ENCODE assay signal across 8 cellular contexts in genomic region chr6:13574571-13575376, GRCh38. TPM values are rescaled to one million over a fixed set of nuclear protein-coding genes. Genes with fewer than 3 reads are reported as not detected.
A peak's percentile ranks its signal among the peaks of the same experiment; 100 is the strongest.
DNase-seq lines count a peak whose midpoint lies in the region; ATAC-seq and TF ChIP-seq lines count a peak whose summit lies in the region.

Gene SIRT5 (plus strand): TSS chr6:13574601. CDS start chr6:13584111, 9,510 bp downstream.

- in situ Hi-C loops in transverse colon (cut with MboI; ENCODE audit: low pct_ligation_motif_present in 1 of 4, low pct_unique_long_range_greater_than_20kb in 1 of 4, low sequenced_read_pairs in 3 of 4) = loop anchor here in 1 of 4 donors (25.0 kb wide), 1 partner anchor 387 kb away; no protein-coding TSS in a partner anchor

- H3K36me3 Mint-ChIP-seq in activated naive CD8-positive, alpha-beta T cell = no peaks in the 10 kb centered on the region

- peak within 1 kb of the TSS; percentile 89 for H3K9ac ChIP-seq in parathyroid adenoma

- H3K9me3 ChIP-seq in parathyroid adenoma (ENCODE audit: control insufficient read depth, low read length) (no peaks in the 10 kb centered on the region), transverse colon (no peaks in the 10 kb centered on the region)

- H3K4me2 ChIP-seq in parathyroid adenoma (ENCODE audit: low read length) = peak within 1 kb of the TSS; percentile 97

- peak within 1 kb of the TSS; percentile 98 for H3K27ac ChIP-seq in parathyroid adenoma
- peak within 1 kb of the TSS; percentile 96 to 100 (median 98) for H3K27ac ChIP-seq in transverse colon

- intact Hi-C loops in Right ventricle myocardium superior (cut with DNase I) (no loop called here), transverse colon (cut with DNase I; ENCODE audit: low total_unique reads) (no loop called here)

- DNase-seq in NCI-H1048 (lab: John Stamatoyannopoulos, UW) (peak; percentile 57), Right ventricle myocardium superior (peak; percentile 89), transverse colon (peak; percentile 93)

- peaks cover 17% of the 10 kb centered on the region for H3K4me1 Mint-ChIP-seq in activated naive CD8-positive, alpha-beta T cell (ENCODE audit: low read depth)

- H3K4me3 ChIP-seq in parathyroid adenoma (ENCODE audit: low read depth, low read length) = peak within 1 kb of the TSS; percentile 98
- peak within 1 kb of the TSS; percentile 46 to 84 (median 76) for H3K4me3 ChIP-seq in transverse colon

- no peaks in the 10 kb centered on the region for H3K36me3 ChIP-seq in parathyroid adenoma (ENCODE audit: control insufficient read depth, insufficient read depth, low read length)
- peaks cover 0 to 4% (median under 1%) of the 10 kb centered on the region in 4 donors for H3K36me3 ChIP-seq in transverse colon

- peaks cover 9% of the 10 kb centered on the region for H3K4me1 ChIP-seq in parathyroid adenoma
- peaks cover 0 to 19% (median 7%) of the 10 kb centered on the region in 4 donors for H3K4me1 ChIP-seq in transverse colon

- TF ChIP-seq CTCF in parathyroid adenoma (IDR thresholded peaks at IDR 0.05) (no peak), transverse colon (IDR thresholded peaks at IDR 0.05) (no peak)

- H3K4me3 Mint-ChIP-seq in activated naive CD8-positive, alpha-beta T cell = peak within 1 kb of the TSS; percentile 95

- H3K9me3 Mint-ChIP-seq in activated naive CD8-positive, alpha-beta T cell (ENCODE audit: low read depth) = no peaks in the 10 kb centered on the region

- TF ChIP-seq EP300 in transverse colon (IDR thresholded peaks at IDR 0.05; ENCODE audit: low read depth) = peak; percentile 29

- H2AFZ ChIP-seq in parathyroid adenoma = peak within 1 kb of the TSS; percentile 93

- H3K79me2 ChIP-seq in parathyroid adenoma = peaks cover 5% of the 10 kb centered on the region

- 0 to 6% methylated on average over 9 to 38 of the region's 52 CpGs for WGBS in transverse colon (ENCODE audit: low coverage in 1 of 2), 2 donors

- peak within 1 kb of the TSS; percentile 98 for H3K27ac Mint-ChIP-seq in activated naive CD8-positive, alpha-beta T cell

- peak; percentile 61 for ATAC-seq in HG02588 (IDR thresholded peaks at IDR 0.05; ENCODE audit: unreplicated experiment)
- ATAC-seq in SK-N-SH treated with all-trans-retinoic acid at 6 μM for 48 hours = peak; percentile 90
- ATAC-seq in Right ventricle myocardium superior (ENCODE audit: poor library complexity) = peak; percentile 71

- peak; percentile 48 for TF ChIP-seq POLR2A in GM10847 (IDR thresholded peaks at IDR 0.05; ENCODE audit: extremely low read depth, insufficient read length)
- TF ChIP-seq POLR2A in transverse colon (IDR thresholded peaks at IDR 0.05) = peak; percentile 97

- H3K27me3 ChIP-seq in parathyroid adenoma (ENCODE audit: control insufficient read depth, insufficient read depth, low read length) (no peaks in the 10 kb centered on the region), transverse colon (no peaks in the 10 kb centered on the region)

- H3K27me3 Mint-ChIP-seq in activated naive CD8-positive, alpha-beta T cell = no peaks in the 10 kb centered on the region

TF ChIP-seq in SK-N-SH treated with all-trans-retinoic acid at 6 μM for 48 hours, 23 proteins besides CTCF, POLR2A, EP300 and RAD21:
- TF ChIP-seq PPARA (CRISPR knock-in tag; IDR thresholded peaks at IDR 0.05; ENCODE audit: borderline replicate concordance) = no peak
- TF ChIP-seq SNAI2 (CRISPR knock-in tag; IDR thresholded peaks at IDR 0.05) = 0 out of 2 replicates have a peak, but pooled peaks have one; percentile 11
- peak; percentile 58; the same call in 1 of the 2 replicates for TF ChIP-seq CSRNP3 (CRISPR knock-in tag; IDR thresholded peaks at IDR 0.05)
- TF ChIP-seq ZFP3 (CRISPR knock-in tag; IDR thresholded peaks at IDR 0.05) = peak; percentile 61; the same call in 1 of the 2 replicates
- no peak for TF ChIP-seq ZNF70 (CRISPR knock-in tag; IDR thresholded peaks at IDR 0.05)
- TF ChIP-seq ZC3H10 (CRISPR knock-in tag; IDR thresholded peaks at IDR 0.05) = no peak
- TF ChIP-seq GLIS3 (CRISPR knock-in tag; IDR thresholded peaks at IDR 0.05) = peak; percentile 68; the same call in 1 of the 2 replicates
- TF ChIP-seq ZNF565 (CRISPR knock-in tag; conservative IDR thresholded peaks at IDR 0.05; ENCODE audit: low read depth) = 0 out of 2 replicates have a peak, but pooled peaks have one; percentile 2

RNA-seq across cellular contexts. Expression of gene SIRT5, which starts in this region (rescaled TPM):
- total RNA-seq in Right ventricle myocardium superior = 53.3 TPM
- total RNA-seq in transverse colon = 10 to 100 TPM; 10.1 to 21.0 (median 13.9) TPM

Comparison
In these comparisons a context has a peak if more than half of its experiments do, and no peak if none do; other contexts are left out.
1. Peak in every context shown above with its lines: DNase-seq, ATAC-seq, H3K4me3 ChIP-seq and H3K27ac ChIP-seq.